In genomic region chr1:239706245-239706892, GRCh38 we compare ENCODE assay signal across 1 cellular context.
TF ChIP-seq lines count a peak whose summit lies in the region.

No MANE protein-coding gene starts in this region.

TF ChIP-seq in GM23338, 12 proteins besides CTCF, POLR2A, EP300 and RAD21 (continued from another document):
- TF ChIP-seq REST (IDR thresholded peaks at IDR 0.05; ENCODE audit: unreplicated experiment) = no peak
